19 cellular contexts compared by ENCODE assay signal in the genomic region with DNA sequence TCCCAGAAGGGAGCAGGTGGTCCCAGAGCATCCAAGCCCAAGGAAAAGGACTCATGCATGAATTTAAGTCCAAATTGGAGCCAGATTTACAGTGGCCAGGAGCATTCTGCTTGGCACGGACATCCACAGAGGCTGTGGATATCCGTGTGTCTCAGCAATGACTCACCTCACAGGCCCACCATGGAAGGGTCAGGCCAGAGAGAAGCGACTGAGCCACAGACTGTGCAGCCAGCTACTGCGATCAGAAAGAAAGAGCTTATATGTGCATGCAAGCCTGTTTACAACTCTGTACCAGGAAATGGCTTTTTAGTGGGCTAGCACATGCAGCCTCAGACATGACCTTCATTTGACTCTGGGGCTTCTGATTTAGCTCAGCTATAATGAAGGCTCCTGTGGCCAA.
DNase-seq lines count a peak whose midpoint lies in the region; ATAC-seq and TF ChIP-seq lines count a peak whose summit lies in the region.
"Had no signal": no experiment of that assay in that cellular context is flagged by ENCODE, and none has a peak within 500 bp of the region (broad histone marks: within the 10 kb centered on the region; RNA-seq: fewer than 3 reads in every experiment).

No MANE protein-coding gene starts in this region.

- H3K4me3 ChIP-seq in HFF-Myc (replicated peaks; ENCODE audit: low read depth, low read length) = no peak overlapping the region
- no peak overlapping the region for H3K4me3 ChIP-seq in fibroblast of the aortic adventitia (ENCODE audit: low read depth, low read length)
- H3K4me3 ChIP-seq: body of pancreas, gastroesophageal sphincter had no signal

- ATAC-seq in GM19324 (IDR thresholded peaks at IDR 0.05; ENCODE audit: low FRiP score, unreplicated experiment) (no peak), HG02798 (IDR thresholded peaks at IDR 0.05; ENCODE audit: poor library complexity, unreplicated experiment) (no peak)
- ATAC-seq: activated CD4-positive, CD25-positive, alpha-beta regulatory T cell treated with anti-CD3 and anti-CD28 coated beads, Interleukin-2, amount 50 U/mL, for 24 hours; activated T-cell treated with anti-CD3 and anti-CD28 coated beads, Interleukin-2, amount 50 U/mL, for 72 hours; body of pancreas; gastroesophageal sphincter had no signal

- TF ChIP-seq CTCF in HFF-Myc (IDR thresholded peaks at IDR 0.05; ENCODE audit: low read depth, low read length, missing control alignments) (no peak), fibroblast of the aortic adventitia (IDR thresholded peaks at IDR 0.05; ENCODE audit: insufficient read depth, low read length) (no peak)

- DNase-seq in AG08395 (ENCODE audit: low spot score) (peak; percentile 70), HFF-Myc (ENCODE audit: extremely low read depth, low read depth) (peak; percentile 32), astrocyte of the hippocampus (ENCODE audit: low read depth, low spot score) (peak; percentile 76), fibroblast of the aortic adventitia (ENCODE audit: low read depth) (peak; percentile 74)
- no peak for DNase-seq in activated effector memory CD4-positive, alpha-beta T cell treated with anti-CD3 and anti-CD28 coated beads, Interleukin-2, amount 50 U/mL, for 16 hours
- no peak for DNase-seq in activated CD8-positive, alpha-beta memory T cell treated with anti-CD3 and anti-CD28 coated beads, Interleukin-2, amount 50 U/mL, for 48 hours
- DNase-seq: activated CD8-positive, alpha-beta memory T cell treated with anti-CD3 and anti-CD28 coated beads for 24 hours; activated naive CD4-positive, alpha-beta T cell treated with anti-CD3 and anti-CD28 coated beads, Interleukin-2, amount 50 U/mL, for 16 hours; activated T-cell treated with anti-CD3 and anti-CD28 coated beads, Interleukin-2, amount 50 U/mL, for 72 hours; body of pancreas; kidney; NCI-H526; nucleus accumbens; retina; T1000 had no signal

Comparison
In these comparisons a context has a peak if more than half of its experiments do, and no peak if none do; other contexts are left out.
1. DNase-seq: peak in AG08395 (single experiment), HFF-Myc (single experiment), astrocyte of the hippocampus (single experiment) and fibroblast of the aortic adventitia (single experiment); none in activated effector memory CD4-positive, alpha-beta T cell treated with anti-CD3 and anti-CD28 coated beads, Interleukin-2, amount 50 U/mL, for 16 hours (single experiment) and activated CD8-positive, alpha-beta memory T cell treated with anti-CD3 and anti-CD28 coated beads, Interleukin-2, amount 50 U/mL, for 48 hours (single experiment).